Comparison of ENCODE assay signal across 1 cellular context in the genomic region with DNA sequence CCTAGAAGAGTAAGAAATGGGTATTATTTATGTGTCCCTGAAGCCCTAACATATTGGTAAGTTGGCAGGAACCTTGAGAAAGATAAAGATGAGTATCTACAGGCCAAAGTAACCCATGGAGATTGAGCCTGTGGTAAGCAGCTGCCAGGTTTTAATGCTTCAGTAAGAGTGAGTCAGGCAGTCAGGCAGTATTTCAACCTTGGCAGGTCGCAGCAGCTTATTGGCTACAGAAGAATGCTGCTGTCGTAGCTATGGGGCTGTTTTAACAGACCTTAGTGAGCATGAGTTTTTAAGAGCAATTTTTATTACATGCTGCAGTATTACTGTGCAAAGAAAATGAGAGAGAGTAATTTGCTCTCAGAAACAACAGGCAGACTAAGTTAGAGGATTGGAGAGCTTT.
A peak's percentile ranks its signal among the peaks of the same experiment; 100 is the strongest.
TF ChIP-seq lines count a peak whose summit lies in the region.

No MANE protein-coding gene starts in this region.

TF ChIP-seq in SK-N-SH treated with all-trans-retinoic acid at 6 μM for 48 hours, 23 proteins besides CTCF, POLR2A, EP300 and RAD21 (continued from another document):
- peak; percentile 71; the same call in 1 of the 2 replicates for TF ChIP-seq ZNF8 (CRISPR knock-in tag; IDR thresholded peaks at IDR 0.05)
- TF ChIP-seq ZC3H10 (CRISPR knock-in tag; IDR thresholded peaks at IDR 0.05), result peak; percentile 60; the same call in 1 of the 2 replicates
- TF ChIP-seq, protein P1, sequence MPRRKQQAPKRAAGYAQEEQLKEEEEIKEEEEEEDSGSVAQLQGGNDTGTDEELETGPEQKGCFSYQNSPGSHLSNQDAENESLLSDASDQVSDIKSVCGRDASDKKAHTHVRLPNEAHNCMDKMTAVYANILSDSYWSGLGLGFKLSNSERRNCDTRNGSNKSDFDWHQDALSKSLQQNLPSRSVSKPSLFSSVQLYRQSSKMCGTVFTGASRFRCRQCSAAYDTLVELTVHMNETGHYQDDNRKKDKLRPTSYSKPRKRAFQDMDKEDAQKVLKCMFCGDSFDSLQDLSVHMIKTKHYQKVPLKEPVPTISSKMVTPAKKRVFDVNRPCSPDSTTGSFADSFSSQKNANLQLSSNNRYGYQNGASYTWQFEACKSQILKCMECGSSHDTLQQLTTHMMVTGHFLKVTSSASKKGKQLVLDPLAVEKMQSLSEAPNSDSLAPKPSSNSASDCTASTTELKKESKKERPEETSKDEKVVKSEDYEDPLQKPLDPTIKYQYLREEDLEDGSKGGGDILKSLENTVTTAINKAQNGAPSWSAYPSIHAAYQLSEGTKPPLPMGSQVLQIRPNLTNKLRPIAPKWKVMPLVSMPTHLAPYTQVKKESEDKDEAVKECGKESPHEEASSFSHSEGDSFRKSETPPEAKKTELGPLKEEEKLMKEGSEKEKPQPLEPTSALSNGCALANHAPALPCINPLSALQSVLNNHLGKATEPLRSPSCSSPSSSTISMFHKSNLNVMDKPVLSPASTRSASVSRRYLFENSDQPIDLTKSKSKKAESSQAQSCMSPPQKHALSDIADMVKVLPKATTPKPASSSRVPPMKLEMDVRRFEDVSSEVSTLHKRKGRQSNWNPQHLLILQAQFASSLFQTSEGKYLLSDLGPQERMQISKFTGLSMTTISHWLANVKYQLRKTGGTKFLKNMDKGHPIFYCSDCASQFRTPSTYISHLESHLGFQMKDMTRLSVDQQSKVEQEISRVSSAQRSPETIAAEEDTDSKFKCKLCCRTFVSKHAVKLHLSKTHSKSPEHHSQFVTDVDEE (CRISPR knock-in tag; IDR thresholded peaks at IDR 0.05), result no peak
- no peak for TF ChIP-seq TCF4 (CRISPR knock-in tag; IDR thresholded peaks at IDR 0.05; ENCODE audit: borderline replicate concordance)
- TF ChIP-seq ZFP3 (CRISPR knock-in tag; IDR thresholded peaks at IDR 0.05), result peak; percentile 94
